In the genomic region with DNA sequence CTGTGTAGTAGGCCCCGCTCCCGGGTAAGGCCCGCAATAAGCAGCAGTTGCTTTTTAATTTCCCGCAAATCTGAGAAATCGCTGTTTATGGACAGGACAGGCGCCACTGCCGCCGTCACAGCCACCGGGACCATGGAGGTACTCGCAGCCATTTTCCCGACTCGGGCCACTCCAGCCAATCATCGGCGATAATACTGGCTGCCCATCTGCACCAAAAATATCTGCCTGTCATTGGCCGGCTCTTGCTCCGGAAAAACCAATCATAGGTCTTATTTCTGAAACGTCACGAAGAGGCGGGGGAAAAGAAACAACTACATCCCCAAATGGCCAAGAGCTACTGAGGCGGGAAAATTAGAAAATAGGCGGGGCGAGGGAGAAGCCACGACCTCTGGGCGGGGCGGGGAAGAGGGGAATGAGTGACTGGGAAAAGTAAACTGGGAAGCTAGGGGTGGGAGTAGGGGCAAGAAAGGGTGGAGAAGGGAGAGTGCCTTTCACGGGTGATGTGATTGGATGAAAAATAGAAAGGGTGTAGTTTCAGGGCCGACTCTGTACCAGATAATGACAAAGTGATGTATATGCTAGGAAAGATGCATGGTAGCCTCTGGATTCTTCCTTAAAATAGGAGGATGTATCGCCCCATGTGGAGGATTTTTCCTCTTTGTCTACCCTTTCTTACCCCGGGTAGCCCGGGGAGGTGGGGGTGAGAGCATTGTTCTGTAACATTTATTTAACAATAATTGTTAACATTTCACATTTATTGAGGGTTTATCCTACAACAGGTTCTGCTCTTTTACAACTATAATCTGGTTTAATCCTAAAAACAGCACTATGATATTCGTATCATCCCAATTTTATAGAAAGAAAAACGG, we compare ENCODE assay signal across 8 cellular contexts. TPM values are rescaled to one million over a fixed set of nuclear protein-coding genes. Genes with fewer than 3 reads are reported as not detected.
DNase-seq lines count a peak whose midpoint lies in the region; ATAC-seq and TF ChIP-seq lines count a peak whose summit lies in the region.

A gene with protein sequence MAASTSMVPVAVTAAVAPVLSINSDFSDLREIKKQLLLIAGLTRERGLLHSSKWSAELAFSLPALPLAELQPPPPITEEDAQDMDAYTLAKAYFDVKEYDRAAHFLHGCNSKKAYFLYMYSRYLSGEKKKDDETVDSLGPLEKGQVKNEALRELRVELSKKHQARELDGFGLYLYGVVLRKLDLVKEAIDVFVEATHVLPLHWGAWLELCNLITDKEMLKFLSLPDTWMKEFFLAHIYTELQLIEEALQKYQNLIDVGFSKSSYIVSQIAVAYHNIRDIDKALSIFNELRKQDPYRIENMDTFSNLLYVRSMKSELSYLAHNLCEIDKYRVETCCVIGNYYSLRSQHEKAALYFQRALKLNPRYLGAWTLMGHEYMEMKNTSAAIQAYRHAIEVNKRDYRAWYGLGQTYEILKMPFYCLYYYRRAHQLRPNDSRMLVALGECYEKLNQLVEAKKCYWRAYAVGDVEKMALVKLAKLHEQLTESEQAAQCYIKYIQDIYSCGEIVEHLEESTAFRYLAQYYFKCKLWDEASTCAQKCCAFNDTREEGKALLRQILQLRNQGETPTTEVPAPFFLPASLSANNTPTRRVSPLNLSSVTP (minus strand): TSS at position 163 of the 869 bp plus-strand sequence. CDS start 11 bp downstream, at position 152.

- POLR2A ChIA-PET in activated CD4-positive, alpha-beta T cell treated with anti-CD3 and anti-CD28 coated beads for 36 hours (lab: Charles Lee) = interaction anchor here (0.6 to 2.2 kb wide), 13 partner anchors 25 to 1458 kb away, joined by 3 to 10 read pairs (median 5); a partner anchor contains a TSS

- intact Hi-C loops in activated CD4-positive, alpha-beta T cell treated with anti-CD3 and anti-CD28 coated beads for 36 hours (cut with DNase I, micrococcal nuclease) = loop anchor here (1.0 to 10.0 kb wide), 15 partner anchors 35 to 1891 kb away; a partner anchor contains a TSS

- peak; percentile 97 for DNase-seq in Ammon's horn (ENCODE audit: low spot score)
- DNase-seq in GM19238 (ENCODE audit: insufficient read length, low spot score) = peak; percentile 92
- DNase-seq in NCI-H524 (lab: John Stamatoyannopoulos, UW) = peak; percentile 98
- DNase-seq in activated CD4-positive, alpha-beta T cell treated with anti-CD3 and anti-CD28 coated beads for 36 hours = peak; percentile 94
- peak; percentile 98 for DNase-seq in choroid plexus epithelial cell (ENCODE audit: low read depth)
- DNase-seq in kidney epithelial cell (ENCODE audit: low read depth) = peak; percentile 99
- DNase-seq in stimulated activated CD4-positive, alpha-beta T cell treated with anti-CD3 and anti-CD28 coated beads, Interleukin-15, amount 100 ng/mL, for 48 hours (ENCODE audit: low read depth in 2 of 2) = peak; percentile 83 to 85

- H3K4me3 ChIP-seq in choroid plexus epithelial cell (ENCODE audit: low read depth, low read length) (peak within 1 kb of the TSS; percentile 97), kidney epithelial cell (ENCODE audit: low read depth, low read length) (peak within 1 kb of the TSS; percentile 99)

- H3K36me3 Mint-ChIP-seq in activated CD4-positive, alpha-beta T cell treated with anti-CD3 and anti-CD28 coated beads for 36 hours (ENCODE audit: low read depth) = peaks cover 5% of the 10 kb centered on the region

- peak; percentile 97 for ATAC-seq in HG03442 (IDR thresholded peaks at IDR 0.05; ENCODE audit: unreplicated experiment)
- peak; percentile 98 for ATAC-seq in activated CD4-positive, alpha-beta T cell treated with anti-CD3 and anti-CD28 coated beads for 36 hours

- peaks cover 16% of the 10 kb centered on the region for H3K4me1 Mint-ChIP-seq in activated CD4-positive, alpha-beta T cell treated with anti-CD3 and anti-CD28 coated beads for 36 hours

- TF ChIP-seq CTCF in choroid plexus epithelial cell (conservative IDR thresholded peaks at IDR 0.05; ENCODE audit: low read depth, low read length) (no peak), kidney epithelial cell (IDR thresholded peaks at IDR 0.05; ENCODE audit: insufficient read depth, low read length, poor library complexity, severe bottlenecking) (no peak)

- no peaks in the 10 kb centered on the region for H3K9me3 Mint-ChIP-seq in activated CD4-positive, alpha-beta T cell treated with anti-CD3 and anti-CD28 coated beads for 36 hours (ENCODE audit: low read depth)

- no peaks in the 10 kb centered on the region for H3K36me3 ChIP-seq in kidney epithelial cell (ENCODE audit: control insufficient read depth, insufficient read depth, low read length)

- H3K4me3 Mint-ChIP-seq in activated CD4-positive, alpha-beta T cell treated with anti-CD3 and anti-CD28 coated beads for 36 hours = peak within 1 kb of the TSS; percentile 92

- no peaks in the 10 kb centered on the region for H3K27me3 ChIP-seq in kidney epithelial cell (ENCODE audit: control insufficient read depth, insufficient read depth, low read length)

- CTCF ChIA-PET in activated CD4-positive, alpha-beta T cell treated with anti-CD3 and anti-CD28 coated beads for 36 hours (lab: Charles Lee) = interaction anchor here (0.6 to 2.5 kb wide), 14 partner anchors 9 to 211 kb away, joined by 3 to 18 read pairs (median 4); a partner anchor contains a TSS

- no peaks in the 10 kb centered on the region for H3K27me3 Mint-ChIP-seq in activated CD4-positive, alpha-beta T cell treated with anti-CD3 and anti-CD28 coated beads for 36 hours

- H3K27ac Mint-ChIP-seq in activated CD4-positive, alpha-beta T cell treated with anti-CD3 and anti-CD28 coated beads for 36 hours = peak within 1 kb of the TSS; percentile 94

RNA-seq across cellular contexts. Expression of the gene that starts here (rescaled TPM):
- total RNA-seq in activated CD4-positive, alpha-beta T cell treated with anti-CD3 and anti-CD28 coated beads for 36 hours = 10 to 100 TPM; 34.0 to 38.1 TPM
- total RNA-seq in kidney epithelial cell = 23.8 and 27.0 TPM in 2 replicates

Comparison
In these comparisons a context has a peak if more than half of its experiments do, and no peak if none do; other contexts are left out.
1. Peak in every context shown above with its lines: DNase-seq, ATAC-seq and H3K4me3 ChIP-seq.